ENCODE assay signal across 9 cellular contexts in genomic region chr7:31735991-31736982, GRCh38. TPM values are rescaled to one million over a fixed set of nuclear protein-coding genes. Genes with fewer than 3 reads are reported as not detected.
DNase-seq lines count a peak whose midpoint lies in the region; ATAC-seq and TF ChIP-seq lines count a peak whose summit lies in the region.
"Had no signal": no experiment of that assay in that cellular context is flagged by ENCODE, and none has a peak within 500 bp of the region (broad histone marks: within the 10 kb centered on the region; RNA-seq: fewer than 3 reads in every experiment).

No MANE protein-coding gene starts in this region.

- H3K4me3 ChIP-seq in WI38 (ENCODE audit: low read depth, low read length): no peak overlapping the region

- H3K27ac Mint-ChIP-seq in HFFc6 (no peak overlapping the region), glutamatergic neuron (ENCODE audit: unreplicated experiment) (peak overlapping the region; percentile 65)
- H3K27ac Mint-ChIP-seq: activated naive CD8-positive, alpha-beta T cell had no signal

- H3K4me3 Mint-ChIP-seq in HFFc6 (no peak overlapping the region), glutamatergic neuron (ENCODE audit: unreplicated experiment) (no peak overlapping the region)
- H3K4me3 Mint-ChIP-seq: activated naive CD8-positive, alpha-beta T cell had no signal

- H3K4me1 Mint-ChIP-seq in HFFc6 (ENCODE audit: low read depth) (no peaks in the 10 kb centered on the region), glutamatergic neuron (ENCODE audit: low read depth, unreplicated experiment) (peaks cover 18% of the 10 kb centered on the region)

- no peak for ATAC-seq in HG02973 (IDR thresholded peaks at IDR 0.05; ENCODE audit: unreplicated experiment)
- no peak for ATAC-seq in HG02588 (IDR thresholded peaks at IDR 0.05; ENCODE audit: unreplicated experiment)

- peaks cover 3% of the 10 kb centered on the region for H3K27me3 Mint-ChIP-seq in HFFc6 (ENCODE audit: insufficient read depth)
- H3K27me3 Mint-ChIP-seq in glutamatergic neuron (ENCODE audit: unreplicated experiment): no peaks in the 10 kb centered on the region

- DNase-seq in ELR (ENCODE audit: low read depth): peak; percentile 73
- DNase-seq in HFFc6: peak; percentile 48
- peak; percentile 46 for DNase-seq in NCI-H2171 (lab: John Stamatoyannopoulos, UW)
- peak; percentile 76 for DNase-seq in glutamatergic neuron
- DNase-seq in posterior cingulate gyrus: peak; percentile 53 to 95 (median 81)

- no peaks in the 10 kb centered on the region for H3K9me3 Mint-ChIP-seq in HFFc6
- H3K9me3 Mint-ChIP-seq in glutamatergic neuron (ENCODE audit: unreplicated experiment): no peaks in the 10 kb centered on the region

- peak; percentile 91 for TF ChIP-seq CTCF in HFFc6 (IDR thresholded peaks at IDR 0.05)
- TF ChIP-seq CTCF in WI38 (IDR thresholded peaks at IDR 0.05; ENCODE audit: low read depth, low read length): peak; percentile 70
- peak; percentile 98 for TF ChIP-seq CTCF in glutamatergic neuron (IDR thresholded peaks at IDR 0.05; ENCODE audit: partially characterized antibody, unreplicated experiment)

- H3K36me3 Mint-ChIP-seq in HFFc6 (ENCODE audit: low read depth) (no peaks in the 10 kb centered on the region), glutamatergic neuron (ENCODE audit: unreplicated experiment) (no peaks in the 10 kb centered on the region)
- H3K36me3 Mint-ChIP-seq: activated naive CD8-positive, alpha-beta T cell had no signal

- intact Hi-C loops in posterior cingulate gyrus (cut with DNase I): loop anchor here (1.0 kb wide), 3 partner anchors 88 to 602 kb away; no protein-coding TSS in a partner anchor

RNA-seq across cellular contexts. Expression of gene PPP1R17, which starts 49.3 kb away (rescaled TPM):
- total RNA-seq in HFFc6 (2021; fragmentation: NEBNext Ultra II Directional; extraction: Animal tissue kit (Norgen Biotek cat#: 25700)): not detected
- 657 TPM for total RNA-seq in glutamatergic neuron (ENCODE audit: unreplicated experiment)

Comparison
In these comparisons a context has a peak if more than half of its experiments do, and no peak if none do; other contexts are left out.
1. RNA of gene PPP1R17, which starts 49.3 kb away (total RNA-seq): 657 TPM in glutamatergic neuron (single experiment); not detected in HFFc6; every median in the first group is over 100 times any median in the second.
2. Peak in every context shown above with its lines, with median percentiles within 50 percentile points of each other: DNase-seq and CTCF ChIP-seq.